8 cellular contexts compared by ENCODE assay signal in genomic region chr15:68154923-68155559, GRCh38. TPM values are rescaled to one million over a fixed set of nuclear protein-coding genes. Genes with fewer than 3 reads are reported as not detected.
DNase-seq lines count a peak whose midpoint lies in the region; ATAC-seq and TF ChIP-seq lines count a peak whose summit lies in the region.

No MANE protein-coding gene starts in this region.

- H3K9me3 ChIP-seq in DND-41 (ENCODE audit: insufficient read depth, low read length, severe bottlenecking) = no peaks in the 10 kb centered on the region
- no peaks in the 10 kb centered on the region for H3K9me3 ChIP-seq in Panc1 (ENCODE audit: control insufficient read depth, insufficient read depth, low read depth, low read length)
- H3K9me3 ChIP-seq in lower lobe of right lung = no peaks in the 10 kb centered on the region

- POLR2A ChIA-PET in Panc1 (lab: Charles Lee) = interaction anchor here (0.5 kb wide), 1 partner anchor 294 kb away, joined by 3 read pairs; no protein-coding TSS in a partner anchor

- H3K4me3 ChIP-seq in DND-41 (ENCODE audit: low read depth in 1 of 2, low read length in 2 of 2) = no peak overlapping the region
- H3K4me3 ChIP-seq in Panc1 (ENCODE audit: low read depth in 2 of 2, low read length in 2 of 2) = no peak overlapping the region
- no peak overlapping the region for H3K4me3 ChIP-seq in dorsolateral prefrontal cortex
- no peak overlapping the region for H3K4me3 ChIP-seq in lower lobe of right lung

- DNase-seq in DND-41 (peak; percentile 33), HPDE6-E6E7 (ENCODE audit: extremely low spot score) (peak; percentile 23), Panc1 (ENCODE audit: low read depth, low spot score) (peak; percentile 30), dorsolateral prefrontal cortex (peak in 3 of 10 donors; percentile 6 to 46 (median 44)), lower lobe of right lung (no peak), occipital lobe (lab: John Stamatoyannopoulos, UW) (no peak)

- H4K20me1 ChIP-seq in DND-41 (ENCODE audit: insufficient read depth, low read length) = no peaks in the 10 kb centered on the region

- ATAC-seq in DND-41 (ENCODE audit: insufficient read depth, low read depth) (no peak), Panc1 (peak; percentile 80), lower lobe of right lung (peak; percentile 58 to 75), HG02938 (IDR thresholded peaks at IDR 0.05; ENCODE audit: unreplicated experiment) (no peak), HG03432 (IDR thresholded peaks at IDR 0.05; ENCODE audit: unreplicated experiment) (no peak)

- H3K27me3 ChIP-seq in DND-41 (ENCODE audit: insufficient read depth, low read length, poor library complexity) (no peaks in the 10 kb centered on the region), Panc1 (ENCODE audit: control insufficient read depth, insufficient read depth, low read length) (no peaks in the 10 kb centered on the region), dorsolateral prefrontal cortex (no peaks in the 10 kb centered on the region), lower lobe of right lung (ENCODE audit: low read depth) (no peaks in the 10 kb centered on the region)

- TSS peak; percentile 11 for BruUV-seq in Panc1 (replicated peaks; lab: Mats Ljungman, UMichigan)

- H3K27ac ChIP-seq in DND-41 (ENCODE audit: low read length) = no peak overlapping the region
- peak overlapping the region; percentile 73 for H3K27ac ChIP-seq in Panc1 (ENCODE audit: low read length)
- peak overlapping the region in 1 of 59 donors; percentile 1 for H3K27ac ChIP-seq in dorsolateral prefrontal cortex
- H3K27ac ChIP-seq in lower lobe of right lung = no peak overlapping the region

- TF ChIP-seq CTCF in DND-41 (IDR thresholded peaks at IDR 0.05; ENCODE audit: borderline replicate concordance, extremely low read depth, low read length, poor library complexity, severe bottlenecking) (peak; percentile 68), Panc1 (IDR thresholded peaks at IDR 0.05) (peak; percentile 79; the same call in 1 of the 2 replicates), dorsolateral prefrontal cortex (IDR thresholded peaks at IDR 0.05 in 54 of 56, conservative IDR thresholded peaks at IDR 0.05 in 2 of 56; ENCODE audit: low read depth in 1 of 56, partially characterized antibody in 56 of 56) (peak; percentile 53 to 90 (median 74)), lower lobe of right lung (IDR thresholded peaks at IDR 0.05) (peak; percentile 62)

- H3K9ac ChIP-seq in DND-41 (ENCODE audit: low read depth, low read length) = no peak overlapping the region

- CTCF ChIA-PET in Panc1 (lab: Charles Lee) = interaction anchor here (0.5 to 1.2 kb wide), 4 partner anchors 25 to 297 kb away, joined by 3 to 10 read pairs (median 6); no protein-coding TSS in a partner anchor

- H3K4me2 ChIP-seq in DND-41 (ENCODE audit: insufficient read depth, low read length) = no peak overlapping the region

- in situ Hi-C loops in Panc1 (cut with HindIII; ENCODE audit: low pct_unique_long_range_greater_than_20kb, low sequenced_read_pairs) = no loop called here

- no peaks in the 10 kb centered on the region for H3K79me2 ChIP-seq in DND-41 (ENCODE audit: insufficient read depth, low read length)

- H3K36me3 ChIP-seq in DND-41 (ENCODE audit: insufficient read depth, low read length) (peaks cover 60% of the 10 kb centered on the region), Panc1 (ENCODE audit: control insufficient read depth, insufficient read depth, low read length) (peaks cover 11% of the 10 kb centered on the region), lower lobe of right lung (peaks cover 49% of the 10 kb centered on the region)

- H3K4me1 ChIP-seq in DND-41 (ENCODE audit: insufficient read depth, low read length) (no peaks in the 10 kb centered on the region), Panc1 (ENCODE audit: control insufficient read depth, insufficient read depth, low read length) (peaks cover 7% of the 10 kb centered on the region), lower lobe of right lung (peaks cover 24% of the 10 kb centered on the region)

- no peak overlapping the region for H2AFZ ChIP-seq in DND-41 (ENCODE audit: low read depth, low read length)

- intact Hi-C loops in Panc1 (cut with micrococcal nuclease; ENCODE audit: unreplicated experiment) (loop anchor here (2.0 to 10.0 kb wide), 2 partner anchors 100 to 292 kb away; partner anchors contain the start of gene PIAS1), dorsolateral prefrontal cortex (cut with DNase I) (loop anchor here (1.0 to 10.0 kb wide), 3 partner anchors 100 to 293 kb away; partner anchors contain the start of gene PIAS1 (in 1 of the 2)), lower lobe of right lung (cut with DNase I) (no loop called here)

RNA-seq across cellular contexts. Expression of gene CALML4, which starts 50.1 kb away (rescaled TPM):
- total RNA-seq in Panc1 (2021; ENCODE audit: unreplicated experiment) (5.4 TPM), dorsolateral prefrontal cortex (10 to 100 TPM in 1 of 120 experiments, 1 to 10 TPM in 119; 1.2 to 12.9 (median 4.6) TPM), lower lobe of right lung (7.3 TPM), occipital lobe (2.2 TPM)
- polyA plus RNA-seq in Panc1 (2012; ENCODE audit: insufficient read length) = 3.6 TPM

Comparison
In these comparisons a context has a peak if more than half of its experiments do, and no peak if none do; other contexts are left out.
1. ATAC-seq: peak in Panc1 (single experiment) and lower lobe of right lung (2 of 2); none in DND-41 (single experiment), HG02938 (single experiment) and HG03432 (single experiment).
2. DNase-seq: peak in DND-41 (single experiment), HPDE6-E6E7 (single experiment) and Panc1 (single experiment); none in lower lobe of right lung (single experiment) and occipital lobe (single experiment).
3. Peak in every context shown above with its lines, with median percentiles within 50 percentile points of each other: CTCF ChIP-seq.